In genomic region chr3:37096292-37096691, GRCh38 we compare ENCODE assay signal across 1 cellular context.
TF ChIP-seq lines count a peak whose summit lies in the region.

No MANE protein-coding gene starts in this region.

TF ChIP-seq in HepG2, 621 proteins besides CTCF, POLR2A, EP300 and RAD21 (continued from another document):
- 0 out of 2 replicates have a peak, but pooled peaks have one; percentile 26 for TF ChIP-seq PAXIP1 (CRISPR knock-in tag; conservative IDR thresholded peaks at IDR 0.05)
